In genomic region chr1:232943679-232944252, GRCh38 we compare ENCODE assay signal across 1 cellular context.
TF ChIP-seq lines count a peak whose summit lies in the region.

No MANE protein-coding gene starts in this region.

TF ChIP-seq in GM12878, 131 proteins besides CTCF, POLR2A, EP300 and RAD21 (continued from another document and continues in another):
- TF ChIP-seq CUX1 (IDR thresholded peaks at IDR 0.05; ENCODE audit: insufficient replicate concordance, low read depth, low read length) (no peak), RUNX3 (IDR thresholded peaks at IDR 0.05; ENCODE audit: low read length) (peak; percentile 35), IKZF1 (conservative IDR thresholded peaks at IDR 0.05) (peak; percentile 56), ZNF622 (IDR thresholded peaks at IDR 0.05) (no peak), CHD1 (IDR thresholded peaks at IDR 0.05; ENCODE audit: low read depth, low read length) (no peak), SRF (IDR thresholded peaks at IDR 0.05; ENCODE audit: low read depth in 2 of 2, low read length in 2 of 2) (no peak), STAT3 (IDR thresholded peaks at IDR 0.05; ENCODE audit: low read depth, low read length) (no peak), ZNF207 (IDR thresholded peaks at IDR 0.05; ENCODE audit: borderline replicate concordance) (no peak), POU2F2 (IDR thresholded peaks at IDR 0.05; ENCODE audit: borderline replicate concordance, low read depth, low read length) (peak; percentile 86), BHLHE40 (IDR thresholded peaks at IDR 0.05; ENCODE audit: borderline replicate concordance in 1 of 2, low read depth in 2 of 2, low read length in 1 of 2) (peak in 1 of 2 experiments; percentile 52; a peak in 3 of 4 replicates), CHD2 (IDR thresholded peaks at IDR 0.05; ENCODE audit: borderline replicate concordance, low read depth, low read length) (0 out of 2 replicates have a peak, but pooled peaks have one; percentile 18), ZNF687 (IDR thresholded peaks at IDR 0.05) (peak; percentile 27; the same call in 1 of the 2 replicates), MLLT1 (IDR thresholded peaks at IDR 0.05) (no peak), ZZZ3 (IDR thresholded peaks at IDR 0.05; ENCODE audit: control insufficient read depth, insufficient read length, low read depth) (no peak), KAT2A (conservative IDR thresholded peaks at IDR 0.05; ENCODE audit: control insufficient read depth, low read depth, low read length) (no peak), STAT1 (conservative IDR thresholded peaks at IDR 0.05) (no peak), ELK1 (IDR thresholded peaks at IDR 0.05; ENCODE audit: low read depth, low read length) (no peak), NFYA (IDR thresholded peaks at IDR 0.05; ENCODE audit: borderline replicate concordance, low read depth, low read length) (no peak), DPF2 (IDR thresholded peaks at IDR 0.05) (peak; percentile 55; the same call in 1 of the 2 replicates), POLR2AphosphoS2 (IDR thresholded peaks at IDR 0.05; ENCODE audit: low read depth, low read length) (no peak), FOXM1 (IDR thresholded peaks at IDR 0.05; ENCODE audit: low read depth, low read length) (no peak), HCFC1 (IDR thresholded peaks at IDR 0.05; ENCODE audit: low read length) (no peak), FOXK2 (IDR thresholded peaks at IDR 0.05) (no peak), BCL11A (IDR thresholded peaks at IDR 0.05; ENCODE audit: low read depth, low read length) (no peak), SREBF1 (IDR thresholded peaks at IDR 0.05; ENCODE audit: low read length) (no peak), PKNOX1 (IDR thresholded peaks at IDR 0.05) (no peak), BRCA1 (IDR thresholded peaks at IDR 0.05; ENCODE audit: low read depth, low read length) (no peak), ZBTB4 (CRISPR knock-in tag; IDR thresholded peaks at IDR 0.05) (no peak), JUNB (IDR thresholded peaks at IDR 0.05) (no peak), JUND (IDR thresholded peaks at IDR 0.05; ENCODE audit: low read depth, low read length) (no peak), E2F8 (IDR thresholded peaks at IDR 0.05; ENCODE audit: low read depth, partially characterized antibody) (no peak), TCF7 (IDR thresholded peaks at IDR 0.05; ENCODE audit: borderline replicate concordance) (no peak), RAD51 (IDR thresholded peaks at IDR 0.05) (no peak), CHD4 (IDR thresholded peaks at IDR 0.05) (no peak), YY1 (IDR thresholded peaks at IDR 0.05; ENCODE audit: low read depth, low read length) (no peak), USF1 (IDR thresholded peaks at IDR 0.05; ENCODE audit: borderline replicate concordance, extremely low read length, insufficient read depth, low read depth, low read length) (no peak), NBN (IDR thresholded peaks at IDR 0.05) (no peak), SPI1 (IDR thresholded peaks at IDR 0.05; ENCODE audit: borderline replicate concordance, insufficient read depth, low read depth, low read length) (no peak), MTA2 (IDR thresholded peaks at IDR 0.05; ENCODE audit: low read depth) (no peak; the same call in 1 of the 2 replicates), ZNF217 (IDR thresholded peaks at IDR 0.05) (no peak), NFXL1 (IDR thresholded peaks at IDR 0.05; ENCODE audit: borderline replicate concordance) (no peak), TARDBP (IDR thresholded peaks at IDR 0.05; ENCODE audit: borderline replicate concordance) (no peak), SP1 (IDR thresholded peaks at IDR 0.05; ENCODE audit: low read depth, low read length) (no peak), HDAC2 (IDR thresholded peaks at IDR 0.05) (no peak), RBBP5 (conservative IDR thresholded peaks at IDR 0.05) (no peak)
